1 cellular context compared by ENCODE assay signal in genomic region chr19:17539288-17540117, GRCh38.
TF ChIP-seq lines count a peak whose summit lies in the region.

No MANE protein-coding gene starts in this region.

TF ChIP-seq in HepG2, 621 proteins besides CTCF, POLR2A, EP300 and RAD21 (continued from another document and continues in another):
- TF ChIP-seq ZNF556 (CRISPR knock-in tag; IDR thresholded peaks at IDR 0.05; ENCODE audit: borderline replicate concordance) (no peak), E2F1 (CRISPR knock-in tag; IDR thresholded peaks at IDR 0.05) (peak; percentile 44; the same call in 1 of the 2 replicates), PATZ1 (CRISPR knock-in tag; IDR thresholded peaks at IDR 0.05) (0 out of 2 replicates have a peak, but pooled peaks have one; percentile 8), MAX (IDR thresholded peaks at IDR 0.05) (peak; percentile 73), ZSCAN9 (CRISPR knock-in tag; IDR thresholded peaks at IDR 0.05; ENCODE audit: borderline replicate concordance) (0 out of 2 replicates have a peak, but pooled peaks have one; percentile 19), ZNF572 (CRISPR knock-in tag; IDR thresholded peaks at IDR 0.05) (no peak), ZNF280D (CRISPR knock-in tag; IDR thresholded peaks at IDR 0.05) (no peak), TFAP4 (IDR thresholded peaks at IDR 0.05; ENCODE audit: borderline replicate concordance, low read depth) (peak; percentile 60; the same call in 1 of the 2 replicates), PCBP1 (IDR thresholded peaks at IDR 0.05; ENCODE audit: borderline replicate concordance, low read depth, low read length) (0 out of 2 replicates have a peak, but pooled peaks have one; percentile 46), ARID4A (CRISPR knock-in tag; IDR thresholded peaks at IDR 0.05; ENCODE audit: borderline replicate concordance) (peak; percentile 65), HES4 (CRISPR knock-in tag; IDR thresholded peaks at IDR 0.05; ENCODE audit: borderline replicate concordance) (no peak), ZNF781 (CRISPR knock-in tag; IDR thresholded peaks at IDR 0.05; ENCODE audit: borderline replicate concordance, not compliant biosample characterization) (peak; percentile 32), RARA (CRISPR knock-in tag; IDR thresholded peaks at IDR 0.05) (no peak), NPAS2 (CRISPR knock-in tag; IDR thresholded peaks at IDR 0.05; ENCODE audit: borderline replicate concordance) (no peak), ZNF441 (CRISPR knock-in tag; IDR thresholded peaks at IDR 0.05; ENCODE audit: borderline replicate concordance) (no peak), BATF2 (CRISPR knock-in tag; IDR thresholded peaks at IDR 0.05) (0 out of 2 replicates have a peak, but pooled peaks have one; percentile 81), HBP1 (CRISPR knock-in tag; IDR thresholded peaks at IDR 0.05; ENCODE audit: low read depth) (0 out of 2 replicates have a peak, but pooled peaks have one; percentile 50), ZNF615 (CRISPR knock-in tag; IDR thresholded peaks at IDR 0.05; ENCODE audit: borderline replicate concordance) (no peak), ZNF562 (CRISPR knock-in tag; IDR thresholded peaks at IDR 0.05; ENCODE audit: borderline replicate concordance) (no peak), MED1 (CRISPR knock-in tag; IDR thresholded peaks at IDR 0.05) (no peak), PAWR (CRISPR knock-in tag; IDR thresholded peaks at IDR 0.05; ENCODE audit: borderline replicate concordance) (no peak), HNF1A (IDR thresholded peaks at IDR 0.05; ENCODE audit: low read depth) (no peak), HNF1A (CRISPR knock-in tag; IDR thresholded peaks at IDR 0.05; ENCODE audit: borderline replicate concordance) (peak; percentile 20; the same call in 1 of the 2 replicates), HMGXB4 (CRISPR knock-in tag; IDR thresholded peaks at IDR 0.05; ENCODE audit: borderline replicate concordance in 1 of 2, low read depth in 1 of 2) (no peak), SP1 (IDR thresholded peaks at IDR 0.05) (peak; percentile 68; the same call in 1 of the 2 replicates), SP1 (CRISPR knock-in tag; IDR thresholded peaks at IDR 0.05) (peak; percentile 73), ZNF354B (CRISPR knock-in tag; IDR thresholded peaks at IDR 0.05) (0 out of 2 replicates have a peak, but pooled peaks have one; percentile 37), TEAD3 (CRISPR knock-in tag; optimal IDR thresholded peaks at IDR 0.05; ENCODE audit: borderline replicate concordance) (peak; percentile 34), RNF2 (conservative IDR thresholded peaks at IDR 0.05; ENCODE audit: low read depth) (no peak), NFKB2 (CRISPR knock-in tag; IDR thresholded peaks at IDR 0.05; ENCODE audit: borderline replicate concordance) (peak; percentile 25; the same call in 1 of the 2 replicates)
